Comparison of ENCODE assay signal across 9 cellular contexts in the genomic region with DNA sequence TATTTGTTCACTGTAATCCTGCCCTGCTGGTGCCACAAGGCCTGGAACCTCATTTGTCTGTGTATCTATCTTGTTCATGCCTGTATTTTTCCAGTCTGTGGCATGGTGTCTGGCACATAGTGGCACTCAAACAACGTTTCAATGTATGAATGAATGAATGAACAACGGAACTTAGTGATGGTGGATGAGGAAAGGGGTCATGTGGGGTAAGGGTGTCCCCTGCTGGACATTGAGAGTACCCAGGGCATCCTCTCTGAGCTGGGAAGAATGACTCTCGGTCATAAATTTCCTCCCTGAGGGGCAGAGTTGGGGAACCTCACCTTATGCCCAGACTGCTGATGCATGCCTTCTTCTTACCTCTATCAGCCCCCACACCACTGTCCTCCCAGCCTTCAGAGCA. TPM values are rescaled to one million over a fixed set of nuclear protein-coding genes. Genes with fewer than 3 reads are reported as not detected.
DNase-seq lines count a peak whose midpoint lies in the region; ATAC-seq and TF ChIP-seq lines count a peak whose summit lies in the region.
"Had no signal": no experiment of that assay in that cellular context is flagged by ENCODE, and none has a peak within 500 bp of the region (broad histone marks: within the 10 kb centered on the region; RNA-seq: fewer than 3 reads in every experiment).

No MANE protein-coding gene starts in this region.

- no peaks in the 10 kb centered on the region for H3K9me3 ChIP-seq in CD8-positive, alpha-beta memory T cell (ENCODE audit: low read length)
- no peaks in the 10 kb centered on the region for H3K9me3 ChIP-seq in effector memory CD4-positive, alpha-beta T cell (ENCODE audit: control insufficient read depth, low read length)
- H3K9me3 ChIP-seq in heart right ventricle: no peaks in the 10 kb centered on the region

- DNase-seq in CD8-positive, alpha-beta memory T cell: peak in 4 of 5 donors; percentile 24 to 73 (median 46)
- DNase-seq in HCEC 1CT (peak; percentile 59), T-cell (peak in 26 of 34 experiments; percentile 8 to 51 (median 34)), osteocyte (ENCODE audit: extremely low spot score, unreplicated experiment) (no peak), heart right ventricle (no peak), NCI-H774 (lab: John Stamatoyannopoulos, UW) (no peak)
- DNase-seq in effector memory CD4-positive, alpha-beta T cell: peak; percentile 8 to 41 (median 22)

- H3K27me3 Mint-ChIP-seq in CD8-positive, alpha-beta memory T cell: peaks cover 0 to 9% of the 10 kb centered on the region in 2 donors
- H3K27me3 Mint-ChIP-seq in T-cell (no peaks in the 10 kb centered on the region), osteocyte (ENCODE audit: unreplicated experiment) (no peaks in the 10 kb centered on the region)

- peak overlapping the region in 3 of 7 donors; percentile 0 to 22 (median 18) for H3K4me3 Mint-ChIP-seq in CD8-positive, alpha-beta memory T cell
- H3K4me3 Mint-ChIP-seq in T-cell (no peak overlapping the region), osteocyte (ENCODE audit: unreplicated experiment) (no peak overlapping the region)

- CTCF ChIA-PET in CD8-positive, alpha-beta memory T cell (lab: Charles Lee): interaction anchor here (0.8 to 6.6 kb wide), 24 partner anchors 9 to 222 kb away, joined by 3 to 57 read pairs (median 6); a partner anchor contains a TSS
- CTCF ChIA-PET in T-cell (lab: Charles Lee): interaction anchor here in 1 of 2 donors (0.6 to 1.5 kb wide), 6 partner anchors 8 to 222 kb away, joined by 3 to 7 read pairs (median 3); a partner anchor contains a TSS

- H3K4me3 ChIP-seq in CD8-positive, alpha-beta memory T cell (ENCODE audit: low read length): no peak overlapping the region
- no peak overlapping the region for H3K4me3 ChIP-seq in effector memory CD4-positive, alpha-beta T cell (ENCODE audit: insufficient read depth, low read depth, low read length, poor library complexity, severe bottlenecking)
- no peak overlapping the region for H3K4me3 ChIP-seq in heart right ventricle

- intact Hi-C loops in heart right ventricle (cut with DNase I): no loop called here

- no peaks in the 10 kb centered on the region for H3K9me3 Mint-ChIP-seq in CD8-positive, alpha-beta memory T cell
- H3K9me3 Mint-ChIP-seq in T-cell: no peaks in the 10 kb centered on the region
- no peaks in the 10 kb centered on the region for H3K9me3 Mint-ChIP-seq in osteocyte (ENCODE audit: unreplicated experiment)

- no peaks in the 10 kb centered on the region for H3K36me3 Mint-ChIP-seq in CD8-positive, alpha-beta memory T cell
- H3K36me3 Mint-ChIP-seq in T-cell: no peaks in the 10 kb centered on the region
- no peaks in the 10 kb centered on the region for H3K36me3 Mint-ChIP-seq in osteocyte (ENCODE audit: unreplicated experiment)

- ATAC-seq in T-cell (replicated peaks in 1 of 4) (peak; percentile 64 to 82 (median 74)), heart right ventricle (no peak), HG02798 (IDR thresholded peaks at IDR 0.05; ENCODE audit: poor library complexity, unreplicated experiment) (no peak)

- TF ChIP-seq CTCF in osteocyte (IDR thresholded peaks at IDR 0.05): peak; percentile 58
- peak in 4 of 9 donors; percentile 9 to 60 (median 18) for TF ChIP-seq CTCF in heart right ventricle (IDR thresholded peaks at IDR 0.05)

- H3K27ac ChIP-seq in CD8-positive, alpha-beta memory T cell (ENCODE audit: low read depth, low read length): no peak overlapping the region
- H3K27ac ChIP-seq in effector memory CD4-positive, alpha-beta T cell (ENCODE audit: insufficient read depth, low read length, poor library complexity, severe bottlenecking): no peak overlapping the region
- no peak overlapping the region for H3K27ac ChIP-seq in heart right ventricle

- peaks cover 10% of the 10 kb centered on the region for H3K4me1 ChIP-seq in CD8-positive, alpha-beta memory T cell (ENCODE audit: insufficient read depth, low read length)
- H3K4me1 ChIP-seq in effector memory CD4-positive, alpha-beta T cell (ENCODE audit: control insufficient read depth, insufficient read depth, low read length, poor library complexity, severe bottlenecking): no peaks in the 10 kb centered on the region
- H3K4me1 ChIP-seq in heart right ventricle: no peaks in the 10 kb centered on the region

- H3K4me1 Mint-ChIP-seq in CD8-positive, alpha-beta memory T cell: peaks cover 32 to 45% (median 35%) of the 10 kb centered on the region in 3 donors
- peaks cover 27 to 39% (median 31%) of the 10 kb centered on the region in 3 donors for H3K4me1 Mint-ChIP-seq in T-cell
- no peaks in the 10 kb centered on the region for H3K4me1 Mint-ChIP-seq in osteocyte (ENCODE audit: unreplicated experiment)

- WGBS in heart right ventricle, 2 donors: 2 to 5% methylated on average over 3 of the region's 3 CpGs

- H3K36me3 ChIP-seq in CD8-positive, alpha-beta memory T cell (ENCODE audit: insufficient read depth, low read length): no peaks in the 10 kb centered on the region
- H3K36me3 ChIP-seq in effector memory CD4-positive, alpha-beta T cell (ENCODE audit: control insufficient read depth, insufficient read depth, low read length): no peaks in the 10 kb centered on the region
- H3K36me3 ChIP-seq in heart right ventricle: no peaks in the 10 kb centered on the region

- POLR2A ChIA-PET in CD8-positive, alpha-beta memory T cell (lab: Charles Lee): interaction anchor here (0.6 to 2.2 kb wide), 3 partner anchors 9 to 222 kb away, joined by 3 to 8 read pairs (median 5); a partner anchor contains a TSS
- POLR2A ChIA-PET in T-cell (lab: Charles Lee): no interaction called here

- peak overlapping the region in 4 of 8 donors; percentile 1 to 15 (median 4) for H3K27ac Mint-ChIP-seq in CD8-positive, alpha-beta memory T cell
- H3K27ac Mint-ChIP-seq in T-cell: peak overlapping the region; percentile 12 to 30
- no peak overlapping the region for H3K27ac Mint-ChIP-seq in osteocyte (ENCODE audit: unreplicated experiment)

- no peaks in the 10 kb centered on the region for H3K27me3 ChIP-seq in CD8-positive, alpha-beta memory T cell (ENCODE audit: insufficient read depth, low read length, poor library complexity, severe bottlenecking)
- no peaks in the 10 kb centered on the region for H3K27me3 ChIP-seq in effector memory CD4-positive, alpha-beta T cell (replicated peaks; ENCODE audit: control insufficient read depth, insufficient read depth, low read length, poor library complexity, severe bottlenecking)
- H3K27me3 ChIP-seq in heart right ventricle: peaks cover 0 to 31% (median 12%) of the 10 kb centered on the region in 7 donors

RNA-seq across cellular contexts. Expression of a gene that starts 18.9 kb away (rescaled TPM):
- total RNA-seq in CD8-positive, alpha-beta memory T cell: 1 to 10 TPM; 2.4 to 2.7 TPM
- polyA plus RNA-seq in CD8-positive, alpha-beta memory T cell: 205 TPM
- total RNA-seq in T-cell (10 to 100 TPM in 2 of 5 donors, 1 to 10 TPM in 2, under 1 TPM in 1; 0.32 to 23.1 (median 5.3) TPM), osteocyte (not detected in 2 replicates), heart right ventricle (1 to 10 TPM in 1 of 10 donors, under 1 TPM in 1, not detected in 8; 0.15 to 1.3 TPM)
- polyA plus RNA-seq in heart right ventricle: under 1 TPM in 1 of 2 donors, not detected in 1; 0.04 TPM
- total RNA-seq: T-helper 1 cell treated with Interleukin-12 subunit alpha and Interleukin-12 subunit beta and Interleukin-4 antibody, amounts not matched to agents 30 ng/mL and 1 ng/mL, for 36 hours had no signal

RNA-seq across cellular contexts. Expression of a gene that starts 19.2 kb away (rescaled TPM):
- not detected for total RNA-seq in CD8-positive, alpha-beta memory T cell
- polyA plus RNA-seq in CD8-positive, alpha-beta memory T cell: not detected
- total RNA-seq in T-cell (1 to 10 TPM in 2 of 5 donors, under 1 TPM in 1, not detected in 2; 0.95 to 1.3 (median 1.1) TPM), osteocyte (not detected in 2 replicates), heart right ventricle (under 1 TPM in 1 of 10 donors, not detected in 9; 0.15 TPM)
- polyA plus RNA-seq in heart right ventricle: not detected
- total RNA-seq: T-helper 1 cell treated with Interleukin-12 subunit alpha and Interleukin-12 subunit beta and Interleukin-4 antibody, amounts not matched to agents 30 ng/mL and 1 ng/mL, for 36 hours had no signal

RNA-seq across cellular contexts. Expression of a gene that starts 37.5 kb away (rescaled TPM):
- 1 to 10 TPM in 1 of 2 experiments, under 1 TPM in 1; 0.85 to 1.3 TPM for total RNA-seq in CD8-positive, alpha-beta memory T cell
- 1.9 TPM for polyA plus RNA-seq in CD8-positive, alpha-beta memory T cell
- total RNA-seq in T-cell (1 to 10 TPM; 3.0 to 7.3 (median 5.1) TPM), osteocyte (not detected in 2 replicates), heart right ventricle (under 1 TPM in 1 of 10 donors, not detected in 9; 0.64 TPM)
- under 1 TPM in 1 of 2 donors, not detected in 1; 0.03 TPM for polyA plus RNA-seq in heart right ventricle

RNA-seq across cellular contexts. Expression of a gene that starts 40.7 kb away (rescaled TPM):
- total RNA-seq in CD8-positive, alpha-beta memory T cell: 10 to 100 TPM; 47.9 to 52.2 TPM
- 21.6 TPM for polyA plus RNA-seq in CD8-positive, alpha-beta memory T cell
- total RNA-seq in T-cell (10 to 100 TPM; 34.9 to 48.2 (median 42.9) TPM), osteocyte (50.4 and 53.9 TPM in 2 replicates), heart right ventricle (10 to 100 TPM; 23.0 to 45.8 (median 32.5) TPM)
- 10 to 100 TPM; 22.1 to 29.2 TPM for polyA plus RNA-seq in heart right ventricle

Comparison
In these comparisons a context has a peak if more than half of its experiments do, and no peak if none do; other contexts are left out.
1. DNase-seq: peak in CD8-positive, alpha-beta memory T cell (4 of 5), HCEC 1CT (single experiment), T-cell (26 of 34) and effector memory CD4-positive, alpha-beta T cell (3 of 3); none in osteocyte (single experiment), heart right ventricle (0 of 2) and NCI-H774 (single experiment).
2. ATAC-seq: peak in T-cell (4 of 4); none in heart right ventricle (0 of 8) and HG02798 (single experiment).